ENCODE assay signal across 14 cellular contexts in the genomic region with DNA sequence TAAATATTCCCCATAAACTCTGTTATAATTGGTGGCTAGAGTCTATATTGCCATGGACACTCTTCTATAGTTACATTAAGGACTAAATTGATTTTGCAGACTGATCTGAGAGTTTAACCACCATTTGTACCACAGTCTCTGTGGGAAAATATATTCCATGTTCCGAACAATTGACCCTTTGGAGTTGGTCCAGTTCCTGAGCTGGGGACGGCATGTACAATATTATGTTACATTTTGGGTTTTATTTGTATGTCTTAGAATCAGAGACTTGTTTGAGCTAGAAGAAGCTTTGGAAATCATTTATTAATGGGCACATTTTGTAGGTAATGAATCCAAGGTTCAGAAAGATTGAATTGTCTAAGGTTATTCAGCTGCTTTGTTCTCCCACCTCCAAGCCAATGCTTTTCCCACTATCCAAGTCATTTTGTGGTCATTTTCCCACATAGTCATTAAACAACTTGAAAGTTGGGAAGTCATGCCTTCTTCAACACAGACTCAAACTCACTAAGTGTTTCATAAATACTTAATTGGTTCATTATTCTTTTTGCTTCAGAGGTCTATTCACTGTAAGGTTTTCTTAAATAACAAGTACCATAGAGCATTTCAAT.
"Had no signal": no experiment of that assay in that cellular context is flagged by ENCODE, and none has a peak within 500 bp of the region (broad histone marks: within the 10 kb centered on the region; RNA-seq: fewer than 3 reads in every experiment).

No MANE protein-coding gene starts in this region.

- H3K27ac Mint-ChIP-seq: activated CD8-positive, alpha-beta T cell treated with anti-CD3 and anti-CD28 coated beads for 36 hours; activated T-helper 1 cell treated with anti-CD3 and anti-CD28 coated beads, Interleukin-12 subunit alpha, Interleukin-12 subunit beta, Interleukin-2, Interleukin-4 antibody, amounts not matched to agents 30 ng/mL and 10 ng/mL and 1 ng/mL, durations not matched to agents 14 hours and 24 hours and 36 hours; stimulated activated naive CD8-positive, alpha-beta T cell treated with anti-CD3 and anti-CD28 coated beads, Interleukin-15, amount 100 ng/mL, for 72 hours had no signal

- H3K9me3 ChIP-seq: thyroid gland had no signal

- H3K36me3 Mint-ChIP-seq: natural killer cell treated with Interleukin-12 subunit alpha and Interleukin-12 subunit beta and Interleukin-15 and Interleukin-18, amount 100 ng/mL, for 72 hours had no signal

- H3K27me3 Mint-ChIP-seq: stimulated activated naive CD8-positive, alpha-beta T cell treated with anti-CD3 and anti-CD28 coated beads, Interleukin-15, amount 100 ng/mL, for 72 hours had no signal

- H3K9me3 Mint-ChIP-seq: activated CD8-positive, alpha-beta T cell treated with anti-CD3 and anti-CD28 coated beads for 36 hours; activated T-helper 1 cell treated with anti-CD3 and anti-CD28 coated beads, Interleukin-12 subunit alpha, Interleukin-12 subunit beta, Interleukin-2, Interleukin-4 antibody, amounts not matched to agents 30 ng/mL and 10 ng/mL and 1 ng/mL, durations not matched to agents 14 hours and 24 hours and 36 hours; natural killer cell treated with Interleukin-12 subunit alpha and Interleukin-12 subunit beta and Interleukin-15 and Interleukin-18, amount 100 ng/mL, for 72 hours; stimulated activated naive CD8-positive, alpha-beta T cell treated with anti-CD3 and anti-CD28 coated beads, Interleukin-15, amount 100 ng/mL, for 72 hours had no signal

- DNase-seq: activated CD4-positive, alpha-beta T cell treated with anti-CD3 and anti-CD28 coated beads for 4 hours; activated CD8-positive, alpha-beta memory T cell treated with anti-CD3 and anti-CD28 coated beads, Interleukin-2, amount 50 U/mL, for 4 hours; activated CD8-positive, alpha-beta T cell treated with anti-CD3 and anti-CD28 coated beads for 36 hours; activated naive CD4-positive, alpha-beta T cell; caudate nucleus; dermis blood vessel endothelial cell; glutamatergic neuron; occipital lobe; stimulated activated CD4-positive, alpha-beta T cell treated with anti-CD3 and anti-CD28 coated beads, Interleukin-4, amount 100 ng/mL, for 4 hours; stimulated activated naive CD8-positive, alpha-beta T cell treated with anti-CD3 and anti-CD28 coated beads, Interleukin-15, amount 100 ng/mL, for 72 hours; thyroid gland had no signal

- H3K4me3 ChIP-seq: skin epidermis, thyroid gland had no signal

- H3K27me3 ChIP-seq: thyroid gland had no signal

- H3K27ac ChIP-seq: thyroid gland had no signal

- ATAC-seq: activated CD8-positive, alpha-beta T cell treated with anti-CD3 and anti-CD28 coated beads for 36 hours; natural killer cell treated with Interleukin-12 subunit alpha and Interleukin-12 subunit beta and Interleukin-15 and Interleukin-18, amount 100 ng/mL, for 72 hours; stimulated activated naive CD8-positive, alpha-beta T cell treated with anti-CD3 and anti-CD28 coated beads, Interleukin-15, amount 100 ng/mL, for 72 hours had no signal

- H3K36me3 ChIP-seq: thyroid gland had no signal

- H3K4me3 Mint-ChIP-seq: activated CD8-positive, alpha-beta T cell treated with anti-CD3 and anti-CD28 coated beads for 36 hours; activated T-helper 1 cell treated with anti-CD3 and anti-CD28 coated beads, Interleukin-12 subunit alpha, Interleukin-12 subunit beta, Interleukin-2, Interleukin-4 antibody, amounts not matched to agents 30 ng/mL and 10 ng/mL and 1 ng/mL, durations not matched to agents 14 hours and 24 hours and 36 hours; natural killer cell treated with Interleukin-12 subunit alpha and Interleukin-12 subunit beta and Interleukin-15 and Interleukin-18, amount 100 ng/mL, for 72 hours; stimulated activated naive CD8-positive, alpha-beta T cell treated with anti-CD3 and anti-CD28 coated beads, Interleukin-15, amount 100 ng/mL, for 72 hours had no signal
